9 cellular contexts compared by ENCODE assay signal in genomic region chr2:109143214-109144187, GRCh38. TPM values are rescaled to one million over a fixed set of nuclear protein-coding genes. Genes with fewer than 3 reads are reported as not detected.
DNase-seq lines count a peak whose midpoint lies in the region; ATAC-seq and TF ChIP-seq lines count a peak whose summit lies in the region.
"Had no signal": no experiment of that assay in that cellular context is flagged by ENCODE, and none has a peak within 500 bp of the region (broad histone marks: within the 10 kb centered on the region; RNA-seq: fewer than 3 reads in every experiment).

No MANE protein-coding gene starts in this region.

- CTCF ChIA-PET in HEK293T (lab: Yijun Ruan, JAX), result no interaction called here

- peak; percentile 61 for ATAC-seq in HG02642 (IDR thresholded peaks at IDR 0.05; ENCODE audit: poor library complexity, unreplicated experiment)
- peak; percentile 88 for ATAC-seq in central memory CD8-positive, alpha-beta T cell (replicated peaks; ENCODE audit: extremely low read depth, poor library complexity, severe bottlenecking)

- peak overlapping the region; percentile 38 for H3K4me3 Mint-ChIP-seq in central memory CD8-positive, alpha-beta T cell

- H3K9me3 Mint-ChIP-seq in central memory CD8-positive, alpha-beta T cell, result no peaks in the 10 kb centered on the region

- H3K27ac ChIP-seq in right atrium auricular region, result no peak overlapping the region
- H3K27ac ChIP-seq: prostate gland had no signal

- peak overlapping the region; percentile 41 for H3K27ac Mint-ChIP-seq in central memory CD8-positive, alpha-beta T cell (ENCODE audit: low read depth)

- H3K36me3 ChIP-seq in right atrium auricular region, result no peaks in the 10 kb centered on the region
- H3K36me3 ChIP-seq: prostate gland had no signal

- peaks cover 1% of the 10 kb centered on the region for H3K36me3 Mint-ChIP-seq in central memory CD8-positive, alpha-beta T cell (ENCODE audit: insufficient read depth)

- no peaks in the 10 kb centered on the region for H3K27me3 ChIP-seq in right atrium auricular region

- H3K4me1 Mint-ChIP-seq in central memory CD8-positive, alpha-beta T cell, result peaks cover 22% of the 10 kb centered on the region

- no peak for TF ChIP-seq CTCF in GM12865 (IDR thresholded peaks at IDR 0.05; ENCODE audit: insufficient read depth, low read depth, low read length, missing control alignments)
- TF ChIP-seq CTCF in right atrium auricular region (IDR thresholded peaks at IDR 0.05), result no peak

- DNase-seq in GM12865 (ENCODE audit: low read depth) (peak; percentile 86), T-helper 2 cell (peak in 4 of 5 experiments; percentile 39 to 85 (median 58)), right atrium auricular region (ENCODE audit: low spot score) (no peak), DMS53 treated with DMSO at 0.1 percent for 48 hours (lab: John Stamatoyannopoulos, UW; ENCODE audit: unreplicated experiment) (no peak), HCEC 1CT (no peak), HEK293T (ENCODE audit: extremely low spot score) (no peak)
- peak in 1 of 2 donors; percentile 36 for DNase-seq in central memory CD8-positive, alpha-beta T cell (ENCODE audit: low spot score in 2 of 2)

- H3K27me3 Mint-ChIP-seq in central memory CD8-positive, alpha-beta T cell, result peaks cover 48% of the 10 kb centered on the region

- POLR2A ChIA-PET in HEK293T (lab: Yijun Ruan, JAX), result no interaction called here

- H3K4me3 ChIP-seq in GM12865 (ENCODE audit: low read depth, low read length) (no peak overlapping the region), right atrium auricular region (no peak overlapping the region)
- H3K4me3 ChIP-seq: prostate gland had no signal

- peaks cover 0 to 7% of the 10 kb centered on the region in 2 donors for H3K4me1 ChIP-seq in right atrium auricular region
- H3K4me1 ChIP-seq: prostate gland had no signal

- H3K9me3 ChIP-seq in right atrium auricular region, result no peaks in the 10 kb centered on the region
- H3K9me3 ChIP-seq: prostate gland had no signal

TF ChIP-seq in HEK293T, 16 proteins besides CTCF, POLR2A, EP300 and RAD21:
- TF ChIP-seq NFRKB (IDR thresholded peaks at IDR 0.05), result no peak
- TF ChIP-seq FOXK2 (IDR thresholded peaks at IDR 0.05), result no peak
- TF ChIP-seq FOXA1 (IDR thresholded peaks at IDR 0.05), result no peak
- no peak for TF ChIP-seq CTBP1 (IDR thresholded peaks at IDR 0.05; ENCODE audit: borderline replicate concordance)
- TF ChIP-seq L3MBTL2 (conservative IDR thresholded peaks at IDR 0.05), result no peak
- TF ChIP-seq ZNF384 (IDR thresholded peaks at IDR 0.05), result no peak
- no peak for TF ChIP-seq SP1 (IDR thresholded peaks at IDR 0.05)
- no peak for TF ChIP-seq PKNOX1 (IDR thresholded peaks at IDR 0.05)
- TF ChIP-seq ELF4 (IDR thresholded peaks at IDR 0.05), result no peak
- TF ChIP-seq BHLHE40 (IDR thresholded peaks at IDR 0.05; ENCODE audit: borderline replicate concordance), result no peak
- no peak for TF ChIP-seq TARDBP (IDR thresholded peaks at IDR 0.05)
- no peak for TF ChIP-seq ARNT (IDR thresholded peaks at IDR 0.05)
- no peak for TF ChIP-seq FOXM1 (IDR thresholded peaks at IDR 0.05; ENCODE audit: borderline replicate concordance)
- TF ChIP-seq SUZ12 (IDR thresholded peaks at IDR 0.05), result no peak
- no peak for TF ChIP-seq LEF1 (IDR thresholded peaks at IDR 0.05; ENCODE audit: borderline replicate concordance)

RNA-seq across cellular contexts. Expression of gene SH3RF3, which starts 14.5 kb away (rescaled TPM):
- total RNA-seq in right atrium auricular region, result 1 to 10 TPM; 8.0 to 8.8 TPM

Comparison
In these comparisons a context has a peak if more than half of its experiments do, and no peak if none do; other contexts are left out.
1. DNase-seq: peak in GM12865 (single experiment) and T-helper 2 cell (4 of 5); none in right atrium auricular region (single experiment), DMS53 treated with DMSO at 0.1 percent for 48 hours (single experiment), HCEC 1CT (single experiment) and HEK293T (single experiment).